ENCODE assay signal across 7 cellular contexts in genomic region chr14:47507866-47508265, GRCh38.
"Had no signal": no experiment of that assay in that cellular context is flagged by ENCODE, and none has a peak within 500 bp of the region (broad histone marks: within the 10 kb centered on the region; RNA-seq: fewer than 3 reads in every experiment).

No MANE protein-coding gene starts in this region.

- H3K27ac Mint-ChIP-seq: HFFc6 had no signal

- H3K4me3 Mint-ChIP-seq: HFFc6 had no signal

- H3K4me3 ChIP-seq: GM23248, HAP-1, K562 had no signal

- H3K36me3 ChIP-seq: HAP-1 had no signal

- H3K4me1 ChIP-seq: HAP-1 had no signal

- DNase-seq: GM23248, GOT3, H7, HFFc6, IMR-90 had no signal

- H3K27ac ChIP-seq: GM23248 had no signal

- H3K9me3 ChIP-seq: HAP-1 had no signal
